In the genomic region with DNA sequence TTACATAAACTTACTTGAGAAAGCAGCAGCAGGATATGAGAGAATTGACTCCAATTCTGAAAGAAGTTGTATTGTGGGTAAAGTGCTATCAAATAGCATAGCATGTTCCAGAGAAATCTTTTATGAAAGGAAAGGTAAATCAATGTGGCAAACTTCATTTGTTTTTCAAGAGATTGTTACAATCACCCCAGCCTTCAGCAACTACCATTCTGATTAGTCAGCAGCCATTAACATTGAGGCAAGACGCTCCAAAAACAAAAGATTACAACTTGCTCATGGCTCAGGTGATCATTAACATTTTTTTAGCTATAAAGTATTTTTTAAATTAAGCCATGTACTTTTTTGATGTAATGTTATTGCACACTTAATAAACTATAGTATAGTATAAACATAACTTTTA, we compare ENCODE assay signal across 27 cellular contexts.
"Had no signal": no experiment of that assay in that cellular context is flagged by ENCODE, and none has a peak within 500 bp of the region (broad histone marks: within the 10 kb centered on the region; RNA-seq: fewer than 3 reads in every experiment).

No MANE protein-coding gene starts in this region.

- H3K9me3 ChIP-seq: lower lobe of right lung, ovary, psoas muscle, right lobe of liver, thoracic aorta, tibial nerve, upper lobe of left lung had no signal

- H3K4me1 ChIP-seq: esophagus muscularis mucosa, lower lobe of right lung, psoas muscle, upper lobe of left lung had no signal

- FAIRE-seq: colon, kidney, small intestine, urothelium cell line had no signal

- H3K4me1 Mint-ChIP-seq: natural killer cell; stimulated activated naive B cell treated with anti-CD40 and anti-IgM and Interleukin-4, amounts not matched to agents 10 μg/mL and 1 μg/mL and 100 μg/mL, for 72 hours had no signal

- H3K4me3 Mint-ChIP-seq: natural killer cell; stimulated activated naive B cell treated with anti-CD40 and anti-IgM and Interleukin-4, amounts not matched to agents 10 μg/mL and 1 μg/mL and 100 μg/mL, for 72 hours; stimulated activated naive CD8-positive, alpha-beta T cell treated with anti-CD3 and anti-CD28 coated beads, Interleukin-15, Interleukin-2, amounts not matched to agents 100 ng/mL and 50 ng/mL, for 24 hours had no signal

- H3K27me3 ChIP-seq: dorsolateral prefrontal cortex, esophagus muscularis mucosa, ovary, right lobe of liver, tibial nerve, upper lobe of left lung had no signal

- ATAC-seq: left colon; left ventricle myocardium superior; lower lobe of right lung; natural killer cell; psoas muscle; right lobe of liver; stimulated activated naive B cell treated with anti-CD40 and anti-IgM and Interleukin-4, amounts not matched to agents 10 μg/mL and 1 μg/mL and 100 μg/mL, for 72 hours had no signal

- H3K27me3 Mint-ChIP-seq: stimulated activated naive B cell treated with anti-CD40 and anti-IgM and Interleukin-4, amounts not matched to agents 10 μg/mL and 1 μg/mL and 100 μg/mL, for 72 hours had no signal

- H3K27ac Mint-ChIP-seq: natural killer cell; stimulated activated naive B cell treated with anti-CD40 and anti-IgM and Interleukin-4, amounts not matched to agents 10 μg/mL and 1 μg/mL and 100 μg/mL, for 72 hours; stimulated activated naive CD8-positive, alpha-beta T cell treated with anti-CD3 and anti-CD28 coated beads, Interleukin-15, Interleukin-2, amounts not matched to agents 100 ng/mL and 50 ng/mL, for 24 hours had no signal

- H3K9me3 Mint-ChIP-seq: natural killer cell; stimulated activated naive B cell treated with anti-CD40 and anti-IgM and Interleukin-4, amounts not matched to agents 10 μg/mL and 1 μg/mL and 100 μg/mL, for 72 hours; stimulated activated naive CD8-positive, alpha-beta T cell treated with anti-CD3 and anti-CD28 coated beads, Interleukin-15, Interleukin-2, amounts not matched to agents 100 ng/mL and 50 ng/mL, for 24 hours had no signal

- DNase-seq: dorsolateral prefrontal cortex; effector CD4-positive, alpha-beta T cell; foreskin melanocyte; hypothalamus; kidney; left colon; left ventricle myocardium superior; lower lobe of right lung; natural killer cell; occipital lobe; ovary; posterior cingulate gyrus; psoas muscle; retina; right lobe of liver; small intestine; stimulated activated CD4-positive, alpha-beta T cell treated with anti-CD3 and anti-CD28 coated beads, Interleukin-15, amount 100 ng/mL, for 24 hours; stimulated activated CD4-positive, alpha-beta T cell treated with anti-CD3 and anti-CD28 coated beads, Interleukin-2, amount 100 ng/mL, for 48 hours; stimulated activated naive B cell treated with anti-CD40 and anti-IgM and Interleukin-4, amounts not matched to agents 10 μg/mL and 1 μg/mL and 100 μg/mL, for 72 hours; upper lobe of left lung had no signal

- H3K27ac ChIP-seq: dorsolateral prefrontal cortex, epithelial cell of prostate, esophagus muscularis mucosa, lower lobe of right lung, ovary, psoas muscle, right lobe of liver, thoracic aorta, tibial nerve, upper lobe of left lung had no signal

- H3K4me3 ChIP-seq: dorsolateral prefrontal cortex, esophagus muscularis mucosa, lower lobe of right lung, ovary, psoas muscle, right lobe of liver, thoracic aorta, tibial nerve, upper lobe of left lung had no signal

- H3K36me3 ChIP-seq: esophagus muscularis mucosa, lower lobe of right lung, ovary, right lobe of liver, thoracic aorta, tibial nerve, upper lobe of left lung had no signal

- H3K36me3 Mint-ChIP-seq: natural killer cell; stimulated activated naive B cell treated with anti-CD40 and anti-IgM and Interleukin-4, amounts not matched to agents 10 μg/mL and 1 μg/mL and 100 μg/mL, for 72 hours had no signal
